Comparison of ENCODE assay signal across 21 cellular contexts in genomic region chr16:1500465-1501150, GRCh38. TPM values are rescaled to one million over a fixed set of nuclear protein-coding genes. Genes with fewer than 3 reads are reported as not detected.
A peak's percentile ranks its signal among the peaks of the same experiment; 100 is the strongest.
DNase-seq lines count a peak whose midpoint lies in the region; ATAC-seq, FAIRE-seq and TF ChIP-seq lines count a peak whose summit lies in the region.
"Had no signal": no experiment of that assay in that cellular context is flagged by ENCODE, and none has a peak within 500 bp of the region (broad histone marks: within the 10 kb centered on the region; RNA-seq: fewer than 3 reads in every experiment).

No MANE protein-coding gene starts in this region.

- TF ChIP-seq CTCF in HepG2 (CRISPR knock-in tag; IDR thresholded peaks at IDR 0.05) (no peak), right lobe of liver (IDR thresholded peaks at IDR 0.05) (no peak), kidney (IDR thresholded peaks at IDR 0.05; ENCODE audit: borderline replicate concordance, extremely low read depth, insufficient read depth) (no peak), osteocyte (IDR thresholded peaks at IDR 0.05) (no peak), Caco-2 (IDR thresholded peaks at IDR 0.05; ENCODE audit: insufficient read depth in 1 of 2, low read depth in 1 of 2, low read length in 1 of 2, severe bottlenecking in 1 of 2, unreplicated experiment in 1 of 2) (no peak)

- TF ChIP-seq EP300 in HepG2 (IDR thresholded peaks at IDR 0.05; ENCODE audit: low read depth in 2 of 2, low read length in 2 of 2) (no peak), HepG2 (CRISPR knock-in tag; IDR thresholded peaks at IDR 0.05; ENCODE audit: borderline replicate concordance) (no peak)

- H3K79me2 ChIP-seq in HepG2 (ENCODE audit: insufficient read depth, low read length): no peaks in the 10 kb centered on the region

- POLR2A ChIA-PET in HepG2 (lab: Yijun Ruan, JAX) (no interaction called here), Caco-2 (lab: Charles Lee) (no interaction called here)

- BruUV-seq in HepG2 (replicated peaks; lab: Mats Ljungman, UMichigan) (no TSS peak), Caco-2 (replicated peaks; lab: Mats Ljungman, UMichigan) (no TSS peak)

- no peak overlapping the region for H3K4me2 ChIP-seq in HepG2 (ENCODE audit: low read depth, low read length)
- H3K4me2 ChIP-seq: BLaER1 treated with 17β-estradiol and CSF1 and Interleukin-3, amounts not matched to agents 10 nM and 100 nM had no signal

- H3K27ac Mint-ChIP-seq in osteocyte (ENCODE audit: unreplicated experiment): no peak overlapping the region
- H3K27ac Mint-ChIP-seq in Caco-2 (ENCODE audit: unreplicated experiment): no peak overlapping the region
- H3K27ac Mint-ChIP-seq: B cell; CD8-positive, alpha-beta T cell; HFFc6; IgD-negative memory B cell had no signal

- 100% methylated on average over 10 of the region's 44 CpGs for WGBS in HepG2 (ENCODE audit: low lambda C conversion rate)
- WGBS in right lobe of liver (ENCODE audit: insufficient coverage, low coverage, low lambda C conversion rate, missing lambda C conversion rate): no CpG with 5 or more reads among the region's 44 CpGs

- intact Hi-C loops in HepG2 (cut with micrococcal nuclease; ENCODE audit: unreplicated experiment) (no loop called here), right lobe of liver (cut with DNase I) (no loop called here), kidney (cut with DNase I) (no loop called here), Caco-2 (cut with micrococcal nuclease; ENCODE audit: unreplicated experiment) (no loop called here)

- no peak for ATAC-seq in HepG2
- no peak for ATAC-seq in right lobe of liver
- no peak for ATAC-seq in HG02970 (IDR thresholded peaks at IDR 0.05; ENCODE audit: low FRiP score, unreplicated experiment)
- ATAC-seq: CD8-positive, alpha-beta T cell; HCT116 had no signal

- TF ChIP-seq POLR2A in HepG2 (IDR thresholded peaks at IDR 0.05; ENCODE audit: insufficient read depth in 1 of 2, low read depth in 2 of 2, low read length in 2 of 2) (no peak), right lobe of liver (IDR thresholded peaks at IDR 0.05) (no peak)

- H3K4me3 ChIP-seq in HepG2 (replicated peaks in 1 of 3; ENCODE audit: insufficient read depth in 1 of 3, low read depth in 2 of 3, low read length in 3 of 3) (no peak overlapping the region), right lobe of liver (no peak overlapping the region), kidney (ENCODE audit: low read length in 2 of 2) (no peak overlapping the region), Caco-2 (ENCODE audit: low read depth, low read length) (no peak overlapping the region)
- H3K4me3 ChIP-seq: BLaER1 treated with 17β-estradiol and CSF1 and Interleukin-3, amounts not matched to agents 10 nM and 100 nM had no signal

- H3K27ac ChIP-seq in HepG2 (ENCODE audit: extremely low read length, insufficient read depth, low read length) (no peak overlapping the region), right lobe of liver (no peak overlapping the region), kidney (ENCODE audit: low read depth in 2 of 2, low read length in 2 of 2) (no peak overlapping the region)
- H3K27ac ChIP-seq: BLaER1 treated with 17β-estradiol and CSF1 and Interleukin-3, amounts not matched to agents 10 nM and 100 nM had no signal

- H3K4me1 ChIP-seq in HepG2 (ENCODE audit: insufficient read depth, low read length) (no peaks in the 10 kb centered on the region), right lobe of liver (no peaks in the 10 kb centered on the region), kidney (ENCODE audit: control insufficient read depth in 1 of 2, insufficient read depth in 1 of 2, low read depth in 1 of 2, low read length in 2 of 2) (no peaks in the 10 kb centered on the region), Caco-2 (no peaks in the 10 kb centered on the region)

- H2AFZ ChIP-seq in HepG2 (ENCODE audit: low read length): no peak overlapping the region

- FAIRE-seq in HepG2 (lab: Jason Lieb, UNC) (no peak), kidney (lab: Jason Lieb, UNC) (no peak)
- FAIRE-seq: G401.6, GM12891, GM18507, HTR-8/SVneo had no signal

- no peak overlapping the region for H3K9ac ChIP-seq in HepG2 (ENCODE audit: insufficient read depth, low read depth, low read length)
- no peak overlapping the region for H3K9ac ChIP-seq in kidney (ENCODE audit: low read length in 2 of 2)
- H3K9ac ChIP-seq: BLaER1 treated with 17β-estradiol and CSF1 and Interleukin-3, amounts not matched to agents 10 nM and 100 nM had no signal

- CTCF ChIA-PET in HepG2 (lab: Yijun Ruan, JAX; ENCODE audit: low intra/inter-chr PET ratio, low total read pairs): no interaction called here
- CTCF ChIA-PET in Caco-2 (lab: Charles Lee): no interaction called here

- H4K20me1 ChIP-seq in HepG2 (ENCODE audit: insufficient read depth, low read length): no peaks in the 10 kb centered on the region

- H3K36me3 ChIP-seq in HepG2 (replicated peaks in 1 of 2; ENCODE audit: control insufficient read depth in 1 of 2, insufficient read depth in 2 of 2, low read length in 2 of 2) (peaks cover 8 to 34% of the 10 kb centered on the region in 2 experiments; a peak in 2 of 5 replicates), right lobe of liver (peaks cover 0 to 48% (median 11%) of the 10 kb centered on the region in 4 donors), kidney (ENCODE audit: control insufficient read depth in 1 of 2, insufficient read depth in 2 of 2, low read length in 2 of 2) (peaks cover 3% of the 10 kb centered on the region in 2 donors), Caco-2 (ENCODE audit: control insufficient read depth, insufficient read depth, low read length) (peaks cover under 1% of the 10 kb centered on the region)

- H3K27me3 Mint-ChIP-seq in osteocyte (ENCODE audit: unreplicated experiment) (no peaks in the 10 kb centered on the region), Caco-2 (ENCODE audit: insufficient read depth, unreplicated experiment) (no peaks in the 10 kb centered on the region)
- H3K27me3 Mint-ChIP-seq: B cell, IgD-negative memory B cell had no signal

- no peaks in the 10 kb centered on the region for H3K27me3 ChIP-seq in HepG2 (ENCODE audit: control insufficient read depth in 1 of 2, insufficient read depth in 2 of 2, low read length in 2 of 2)
- H3K27me3 ChIP-seq in right lobe of liver: no peaks in the 10 kb centered on the region
- H3K27me3 ChIP-seq in Caco-2 (replicated peaks; ENCODE audit: control insufficient read depth, insufficient read depth, low read length): no peaks in the 10 kb centered on the region
- H3K27me3 ChIP-seq: BLaER1 treated with 17β-estradiol and CSF1 and Interleukin-3, amounts not matched to agents 10 nM and 100 nM had no signal

- in situ Hi-C loops in HepG2 (cut with HindIII; ENCODE audit: extremely low pct_ligation_motif_present, low pct_unique_long_range_greater_than_20kb): no loop called here

- TF ChIP-seq RAD21 in HepG2 (CRISPR knock-in tag; IDR thresholded peaks at IDR 0.05): no peak

- H3K36me3 Mint-ChIP-seq in osteocyte (ENCODE audit: unreplicated experiment): peaks cover 13% of the 10 kb centered on the region
- peaks cover 39% of the 10 kb centered on the region for H3K36me3 Mint-ChIP-seq in Caco-2 (ENCODE audit: insufficient read depth, unreplicated experiment)

- H3K9me3 ChIP-seq in HepG2 (ENCODE audit: low read length) (no peaks in the 10 kb centered on the region), right lobe of liver (no peaks in the 10 kb centered on the region), kidney (ENCODE audit: control insufficient read depth in 1 of 2, low read length in 2 of 2) (no peaks in the 10 kb centered on the region), Caco-2 (no peaks in the 10 kb centered on the region)
- H3K9me3 ChIP-seq: BLaER1 treated with 17β-estradiol and CSF1 and Interleukin-3, amounts not matched to agents 10 nM and 100 nM had no signal

- no peak for DNase-seq in HepG2 (ENCODE audit: low spot score)
- no peak for DNase-seq in right lobe of liver
- peak; percentile 69 for DNase-seq in kidney
- peak; percentile 83 for DNase-seq in osteocyte (ENCODE audit: extremely low spot score, unreplicated experiment)
- DNase-seq in Caco-2: no peak
- DNase-seq: CD8-positive, alpha-beta T cell; DMS 273 treated with DMSO at 0.1 percent for 48 hours; GOT3; H7; HFFc6; KG1 had no signal

- H3K9me3 Mint-ChIP-seq in osteocyte (ENCODE audit: unreplicated experiment): no peaks in the 10 kb centered on the region
- H3K9me3 Mint-ChIP-seq in Caco-2 (ENCODE audit: unreplicated experiment): no peaks in the 10 kb centered on the region
- H3K9me3 Mint-ChIP-seq: CD8-positive, alpha-beta T cell; HFFc6; IgD-negative memory B cell had no signal

- no peak overlapping the region for H3K4me3 Mint-ChIP-seq in osteocyte (ENCODE audit: unreplicated experiment)
- no peak overlapping the region for H3K4me3 Mint-ChIP-seq in Caco-2 (ENCODE audit: unreplicated experiment)
- H3K4me3 Mint-ChIP-seq: B cell; CD8-positive, alpha-beta T cell; HFFc6; IgD-negative memory B cell had no signal

- H3K4me1 Mint-ChIP-seq in osteocyte (ENCODE audit: unreplicated experiment) (no peaks in the 10 kb centered on the region), Caco-2 (ENCODE audit: low read depth, unreplicated experiment) (no peaks in the 10 kb centered on the region)
- H3K4me1 Mint-ChIP-seq: B cell, IgD-negative memory B cell had no signal

RNA-seq across cellular contexts. Expression of gene TELO2, which starts 7.4 kb away (rescaled TPM):
- 8.9 and 17.9 TPM in 2 replicates for total RNA-seq in HepG2 (2016; rRNA removed; fragmentation: Illumina TruSeq; extraction: Trizol)
- 4.6 and 5.6 TPM in 2 replicates for total RNA-seq in HepG2 (2016; cell fraction: cytosol; rRNA removed; fragmentation: Illumina TruSeq; extraction: Trizol; ENCODE audit: low read depth)
- 8.4 and 19.3 TPM in 2 replicates for total RNA-seq in HepG2 (2016; cell fraction: insoluble cytoplasmic fraction; rRNA removed; fragmentation: Illumina TruSeq; extraction: Trizol)
- total RNA-seq in HepG2 (2016; cell fraction: membrane; rRNA removed; fragmentation: Illumina TruSeq; extraction: Trizol): 5.9 and 7.0 TPM in 2 replicates
- 21.0 and 26.7 TPM in 2 replicates for total RNA-seq in HepG2 (2016; cell fraction: nucleus; rRNA removed; fragmentation: Illumina TruSeq; extraction: Trizol)
- polyA plus RNA-seq in HepG2 (2011; rRNA removed): 10.1 and 12.5 TPM in 2 replicates
- polyA plus RNA-seq in HepG2 (2011; cell fraction: cytosol; rRNA removed): 4.0 and 7.4 TPM in 2 replicates
- polyA plus RNA-seq in HepG2 (2011; cell fraction: nucleus; rRNA removed): 188 and 244 TPM in 2 replicates
- 11.3 and 13.8 TPM in 2 replicates for polyA plus RNA-seq in HepG2 (2012)
- 1.7 and 2.3 TPM in 2 replicates for polyA plus RNA-seq in HepG2 (2016; cell fraction: cytosol; fragmentation: Illumina TruSeq; extraction: Trizol; ENCODE audit: low read depth)
- 9.6 and 13.7 TPM in 2 replicates for polyA plus RNA-seq in HepG2 (2016; cell fraction: insoluble cytoplasmic fraction; fragmentation: Illumina TruSeq; extraction: Trizol; ENCODE audit: low read depth)
- 2.9 and 3.2 TPM in 2 replicates for polyA plus RNA-seq in HepG2 (2016; cell fraction: membrane; fragmentation: Illumina TruSeq; extraction: Trizol; ENCODE audit: low read depth)
- 87.0 and 87.4 TPM in 2 replicates for polyA plus RNA-seq in HepG2 (2016; cell fraction: nucleus; fragmentation: Illumina TruSeq; extraction: Trizol; ENCODE audit: insufficient read depth, low read depth)
- 11.5 and 12.7 TPM in 2 replicates for polyA minus RNA-seq in HepG2 (2011; rRNA and poly(A)+ RNA removed; ENCODE audit: low replicate concordance)
- 6.3 and 9.0 TPM in 2 replicates for polyA minus RNA-seq in HepG2 (2011; cell fraction: cytosol; rRNA and poly(A)+ RNA removed)
- 18.6 and 19.7 TPM in 2 replicates for polyA minus RNA-seq in HepG2 (2011; cell fraction: nucleus; rRNA and poly(A)+ RNA removed)
- 10 to 100 TPM in 5 of 6 experiments, 1 to 10 TPM in 1; 9.5 to 31.0 (median 20.8) TPM for total RNA-seq in right lobe of liver
- 37.4 TPM for total RNA-seq in kidney
- 27.7 TPM for polyA plus RNA-seq in kidney (ENCODE audit: insufficient read depth, low read depth, low replicate concordance)
- 35.7 and 37.8 TPM in 2 replicates for total RNA-seq in osteocyte
- 55.7 and 62.6 TPM in 2 replicates for total RNA-seq in Caco-2 (2022)

RNA-seq across cellular contexts. Expression of gene PTX4, which starts 11.9 kb away (rescaled TPM):
- total RNA-seq in HepG2 (2016; rRNA removed; fragmentation: Illumina TruSeq; extraction: Trizol) (not detected in 2 replicates), right lobe of liver (not detected), kidney (not detected), osteocyte (not detected in 2 replicates), Caco-2 (2022) (not detected in 2 replicates)
- not detected in 2 replicates for total RNA-seq in HepG2 (2016; cell fraction: cytosol; rRNA removed; fragmentation: Illumina TruSeq; extraction: Trizol; ENCODE audit: low read depth)
- not detected in 2 replicates for total RNA-seq in HepG2 (2016; cell fraction: insoluble cytoplasmic fraction; rRNA removed; fragmentation: Illumina TruSeq; extraction: Trizol)
- not detected in 2 replicates for total RNA-seq in HepG2 (2016; cell fraction: membrane; rRNA removed; fragmentation: Illumina TruSeq; extraction: Trizol)
- total RNA-seq in HepG2 (2016; cell fraction: nucleus; rRNA removed; fragmentation: Illumina TruSeq; extraction: Trizol): not detected in 2 replicates
- polyA plus RNA-seq in HepG2 (2011; rRNA removed) (0.04 TPM in 1 of 2 replicates, not detected in the other), kidney (ENCODE audit: insufficient read depth, low read depth, low replicate concordance) (not detected)
- 0.04 TPM in 1 of 2 replicates, not detected in the other for polyA plus RNA-seq in HepG2 (2011; cell fraction: cytosol; rRNA removed)
- polyA plus RNA-seq in HepG2 (2011; cell fraction: nucleus; rRNA removed): not detected in 2 replicates
- not detected in 2 replicates for polyA plus RNA-seq in HepG2 (2012)
- polyA plus RNA-seq in HepG2 (2016; cell fraction: cytosol; fragmentation: Illumina TruSeq; extraction: Trizol; ENCODE audit: low read depth): not detected in 2 replicates
- polyA plus RNA-seq in HepG2 (2016; cell fraction: insoluble cytoplasmic fraction; fragmentation: Illumina TruSeq; extraction: Trizol; ENCODE audit: low read depth): not detected in 2 replicates
- not detected in 2 replicates for polyA plus RNA-seq in HepG2 (2016; cell fraction: membrane; fragmentation: Illumina TruSeq; extraction: Trizol; ENCODE audit: low read depth)
- not detected in 2 replicates for polyA plus RNA-seq in HepG2 (2016; cell fraction: nucleus; fragmentation: Illumina TruSeq; extraction: Trizol; ENCODE audit: insufficient read depth, low read depth)
- not detected in 2 replicates for polyA minus RNA-seq in HepG2 (2011; rRNA and poly(A)+ RNA removed; ENCODE audit: low replicate concordance)
- not detected in 2 replicates for polyA minus RNA-seq in HepG2 (2011; cell fraction: cytosol; rRNA and poly(A)+ RNA removed)
- not detected in 2 replicates for polyA minus RNA-seq in HepG2 (2011; cell fraction: nucleus; rRNA and poly(A)+ RNA removed)
- total RNA-seq: A172; B cell; CD8-positive, alpha-beta T cell; H7 had no signal
- polyA plus RNA-seq: IgD-negative memory B cell had no signal

RNA-seq across cellular contexts. Expression of gene CLCN7, which starts 25.8 kb away (rescaled TPM):
- total RNA-seq in HepG2 (2016; rRNA removed; fragmentation: Illumina TruSeq; extraction: Trizol) (9.8 and 25.1 TPM in 2 replicates), right lobe of liver (10 to 100 TPM; 36.0 to 50.8 (median 40.8) TPM), kidney (92.5 TPM), osteocyte (177 and 179 TPM in 2 replicates), Caco-2 (2022) (119 and 127 TPM in 2 replicates)
- 8.5 and 9.5 TPM in 2 replicates for total RNA-seq in HepG2 (2016; cell fraction: cytosol; rRNA removed; fragmentation: Illumina TruSeq; extraction: Trizol; ENCODE audit: low read depth)
- total RNA-seq in HepG2 (2016; cell fraction: insoluble cytoplasmic fraction; rRNA removed; fragmentation: Illumina TruSeq; extraction: Trizol): 6.2 and 24.1 TPM in 2 replicates
- 6.7 and 7.5 TPM in 2 replicates for total RNA-seq in HepG2 (2016; cell fraction: membrane; rRNA removed; fragmentation: Illumina TruSeq; extraction: Trizol)
- 22.9 and 27.4 TPM in 2 replicates for total RNA-seq in HepG2 (2016; cell fraction: nucleus; rRNA removed; fragmentation: Illumina TruSeq; extraction: Trizol)
- polyA plus RNA-seq in HepG2 (2011; rRNA removed) (24.6 and 33.6 TPM in 2 replicates), kidney (ENCODE audit: insufficient read depth, low read depth, low replicate concordance) (38.9 TPM)
- polyA plus RNA-seq in HepG2 (2011; cell fraction: cytosol; rRNA removed): 11.6 and 26.3 TPM in 2 replicates
- polyA plus RNA-seq in HepG2 (2011; cell fraction: nucleus; rRNA removed): 413 and 489 TPM in 2 replicates
- polyA plus RNA-seq in HepG2 (2012): 30.8 and 56.7 TPM in 2 replicates
- polyA plus RNA-seq in HepG2 (2016; cell fraction: cytosol; fragmentation: Illumina TruSeq; extraction: Trizol; ENCODE audit: low read depth): 1.7 and 1.8 TPM in 2 replicates
- 6.7 and 9.1 TPM in 2 replicates for polyA plus RNA-seq in HepG2 (2016; cell fraction: insoluble cytoplasmic fraction; fragmentation: Illumina TruSeq; extraction: Trizol; ENCODE audit: low read depth)
- 3.8 and 6.1 TPM in 2 replicates for polyA plus RNA-seq in HepG2 (2016; cell fraction: membrane; fragmentation: Illumina TruSeq; extraction: Trizol; ENCODE audit: low read depth)
- 78.0 and 79.0 TPM in 2 replicates for polyA plus RNA-seq in HepG2 (2016; cell fraction: nucleus; fragmentation: Illumina TruSeq; extraction: Trizol; ENCODE audit: insufficient read depth, low read depth)
- 47.8 and 83.3 TPM in 2 replicates for polyA minus RNA-seq in HepG2 (2011; rRNA and poly(A)+ RNA removed; ENCODE audit: low replicate concordance)
- polyA minus RNA-seq in HepG2 (2011; cell fraction: cytosol; rRNA and poly(A)+ RNA removed): 15.7 and 20.3 TPM in 2 replicates
- 46.9 and 49.4 TPM in 2 replicates for polyA minus RNA-seq in HepG2 (2011; cell fraction: nucleus; rRNA and poly(A)+ RNA removed)

RNA-seq across cellular contexts. Expression of gene TMEM204, which starts 32.9 kb away (rescaled TPM):
- total RNA-seq in HepG2 (2016; rRNA removed; fragmentation: Illumina TruSeq; extraction: Trizol) (not detected in 2 replicates), right lobe of liver (10 to 100 TPM in 2 of 6 experiments, 1 to 10 TPM in 4; 4.7 to 18.7 (median 8.9) TPM), kidney (40.9 TPM), osteocyte (13.5 and 14.5 TPM in 2 replicates), Caco-2 (2022) (not detected in 2 replicates)
- total RNA-seq in HepG2 (2016; cell fraction: cytosol; rRNA removed; fragmentation: Illumina TruSeq; extraction: Trizol; ENCODE audit: low read depth): not detected in 2 replicates
- not detected in 2 replicates for total RNA-seq in HepG2 (2016; cell fraction: insoluble cytoplasmic fraction; rRNA removed; fragmentation: Illumina TruSeq; extraction: Trizol)
- not detected in 2 replicates for total RNA-seq in HepG2 (2016; cell fraction: membrane; rRNA removed; fragmentation: Illumina TruSeq; extraction: Trizol)
- not detected in 2 replicates for total RNA-seq in HepG2 (2016; cell fraction: nucleus; rRNA removed; fragmentation: Illumina TruSeq; extraction: Trizol)
- polyA plus RNA-seq in HepG2 (2011; rRNA removed) (not detected in 2 replicates), kidney (ENCODE audit: insufficient read depth, low read depth, low replicate concordance) (49.5 TPM)
- polyA plus RNA-seq in HepG2 (2011; cell fraction: cytosol; rRNA removed): not detected in 2 replicates
- polyA plus RNA-seq in HepG2 (2011; cell fraction: nucleus; rRNA removed): not detected in 2 replicates
- not detected in 2 replicates for polyA plus RNA-seq in HepG2 (2012)
- not detected in 2 replicates for polyA plus RNA-seq in HepG2 (2016; cell fraction: cytosol; fragmentation: Illumina TruSeq; extraction: Trizol; ENCODE audit: low read depth)
- not detected in 2 replicates for polyA plus RNA-seq in HepG2 (2016; cell fraction: insoluble cytoplasmic fraction; fragmentation: Illumina TruSeq; extraction: Trizol; ENCODE audit: low read depth)
- polyA plus RNA-seq in HepG2 (2016; cell fraction: membrane; fragmentation: Illumina TruSeq; extraction: Trizol; ENCODE audit: low read depth): not detected in 2 replicates
- polyA plus RNA-seq in HepG2 (2016; cell fraction: nucleus; fragmentation: Illumina TruSeq; extraction: Trizol; ENCODE audit: insufficient read depth, low read depth): not detected in 2 replicates
- polyA minus RNA-seq in HepG2 (2011; rRNA and poly(A)+ RNA removed; ENCODE audit: low replicate concordance): not detected in 2 replicates
- not detected in 2 replicates for polyA minus RNA-seq in HepG2 (2011; cell fraction: cytosol; rRNA and poly(A)+ RNA removed)
- not detected in 2 replicates for polyA minus RNA-seq in HepG2 (2011; cell fraction: nucleus; rRNA and poly(A)+ RNA removed)
- total RNA-seq: A172 had no signal

RNA-seq across cellular contexts. Expression of gene CCDC154, which starts 56.3 kb away (rescaled TPM):
- total RNA-seq in HepG2 (2016; rRNA removed; fragmentation: Illumina TruSeq; extraction: Trizol) (1.5 and 1.8 TPM in 2 replicates), right lobe of liver (1 to 10 TPM in 2 of 6 experiments, under 1 TPM in 3, not detected in 1; 0.25 to 1.7 (median 0.79) TPM), kidney (2.8 TPM), osteocyte (1.0 and 2.5 TPM in 2 replicates), Caco-2 (2022) (0.88 and 1.1 TPM in 2 replicates)
- 0.61 and 0.79 TPM in 2 replicates for total RNA-seq in HepG2 (2016; cell fraction: cytosol; rRNA removed; fragmentation: Illumina TruSeq; extraction: Trizol; ENCODE audit: low read depth)
- 1.4 and 1.7 TPM in 2 replicates for total RNA-seq in HepG2 (2016; cell fraction: insoluble cytoplasmic fraction; rRNA removed; fragmentation: Illumina TruSeq; extraction: Trizol)
- total RNA-seq in HepG2 (2016; cell fraction: membrane; rRNA removed; fragmentation: Illumina TruSeq; extraction: Trizol): 0.83 and 1.1 TPM in 2 replicates
- 0.31 TPM in 1 of 2 replicates, not detected in the other for total RNA-seq in HepG2 (2016; cell fraction: nucleus; rRNA removed; fragmentation: Illumina TruSeq; extraction: Trizol)
- polyA plus RNA-seq in HepG2 (2011; rRNA removed) (0.84 and 0.92 TPM in 2 replicates), kidney (ENCODE audit: insufficient read depth, low read depth, low replicate concordance) (1.8 TPM)
- polyA plus RNA-seq in HepG2 (2011; cell fraction: cytosol; rRNA removed): 0.24 and 0.56 TPM in 2 replicates
- polyA plus RNA-seq in HepG2 (2011; cell fraction: nucleus; rRNA removed): 2.1 and 2.4 TPM in 2 replicates
- 0.48 and 1.2 TPM in 2 replicates for polyA plus RNA-seq in HepG2 (2012)
- 0.92 and 1.0 TPM in 2 replicates for polyA plus RNA-seq in HepG2 (2016; cell fraction: cytosol; fragmentation: Illumina TruSeq; extraction: Trizol; ENCODE audit: low read depth)
- polyA plus RNA-seq in HepG2 (2016; cell fraction: insoluble cytoplasmic fraction; fragmentation: Illumina TruSeq; extraction: Trizol; ENCODE audit: low read depth): 0.65 and 1.6 TPM in 2 replicates
- polyA plus RNA-seq in HepG2 (2016; cell fraction: membrane; fragmentation: Illumina TruSeq; extraction: Trizol; ENCODE audit: low read depth): 0.45 and 0.71 TPM in 2 replicates
- 2.3 and 3.5 TPM in 2 replicates for polyA plus RNA-seq in HepG2 (2016; cell fraction: nucleus; fragmentation: Illumina TruSeq; extraction: Trizol; ENCODE audit: insufficient read depth, low read depth)
- not detected in 2 replicates for polyA minus RNA-seq in HepG2 (2011; rRNA and poly(A)+ RNA removed; ENCODE audit: low replicate concordance)
- not detected in 2 replicates for polyA minus RNA-seq in HepG2 (2011; cell fraction: cytosol; rRNA and poly(A)+ RNA removed)
- 0.12 and 0.26 TPM in 2 replicates for polyA minus RNA-seq in HepG2 (2011; cell fraction: nucleus; rRNA and poly(A)+ RNA removed)
- total RNA-seq: H7 had no signal

Comparison
In these comparisons a context has a peak if more than half of its experiments do, and no peak if none do; other contexts are left out.
1. DNase-seq: peak in kidney (single experiment) and osteocyte (single experiment); none in HepG2 (single experiment), right lobe of liver (0 of 3) and Caco-2 (0 of 2).